In genomic region chr12:32679910-32680217, GRCh38 we compare ENCODE assay signal across 8 cellular contexts. TPM values are rescaled to one million over a fixed set of nuclear protein-coding genes. Genes with fewer than 3 reads are reported as not detected.
DNase-seq lines count a peak whose midpoint lies in the region; ATAC-seq and TF ChIP-seq lines count a peak whose summit lies in the region.

No MANE protein-coding gene starts in this region.

- H2BK5ac ChIP-seq in mesenchymal stem cell (ENCODE audit: low read depth, low read length, poor library complexity, severe bottlenecking), result no peak overlapping the region

- H3K27ac ChIP-seq in heart right ventricle (peak overlapping the region; percentile 80 to 97 (median 94)), mesenchymal stem cell (ENCODE audit: low read length, poor library complexity, severe bottlenecking) (peak overlapping the region; percentile 92), aorta (ENCODE audit: low read depth in 1 of 2, low read length in 2 of 2) (peak overlapping the region; percentile 62 to 88)

- H2AFZ ChIP-seq in mesenchymal stem cell (ENCODE audit: low read depth, low read length), result peak overlapping the region; percentile 66

- peak overlapping the region; percentile 34 to 89 for H3K18ac ChIP-seq in mesenchymal stem cell (ENCODE audit: low read depth in 1 of 2, low read length in 2 of 2)

- no peaks in the 10 kb centered on the region for H3K9me3 ChIP-seq in heart right ventricle
- H3K9me3 ChIP-seq in mesenchymal stem cell (ENCODE audit: control insufficient read depth, low read length), result no peaks in the 10 kb centered on the region
- no peaks in the 10 kb centered on the region for H3K9me3 ChIP-seq in aorta (ENCODE audit: control insufficient read depth, low read length)

- H3K4me1 ChIP-seq in heart right ventricle (peaks cover 0 to 24% (median 12%) of the 10 kb centered on the region in 9 donors), mesenchymal stem cell (ENCODE audit: control insufficient read depth, insufficient read depth, low read depth, low read length) (peaks cover 5% of the 10 kb centered on the region), aorta (ENCODE audit: control insufficient read depth in 1 of 2, insufficient read depth in 2 of 2, low read length in 2 of 2) (no peaks in the 10 kb centered on the region)

- TF ChIP-seq CTCF in heart right ventricle (IDR thresholded peaks at IDR 0.05) (no peak), astrocyte of the spinal cord (IDR thresholded peaks at IDR 0.05; ENCODE audit: low read depth, low read length) (no peak)

- peaks cover 2% of the 10 kb centered on the region for H3K79me1 ChIP-seq in mesenchymal stem cell (replicated peaks; ENCODE audit: low read length, poor library complexity, severe bottlenecking)

- H3K27me3 ChIP-seq in heart right ventricle (no peaks in the 10 kb centered on the region), mesenchymal stem cell (ENCODE audit: control insufficient read depth in 1 of 2, insufficient read depth in 1 of 2, low read length in 2 of 2) (no peaks in the 10 kb centered on the region), aorta (ENCODE audit: control insufficient read depth in 1 of 2, insufficient read depth in 2 of 2, low read length in 1 of 2) (no peaks in the 10 kb centered on the region)

- no peak overlapping the region for H2BK120ac ChIP-seq in mesenchymal stem cell (ENCODE audit: low read depth, low read length)

- no peak overlapping the region for H3K23ac ChIP-seq in mesenchymal stem cell (ENCODE audit: low read length in 2 of 2)

- H2BK12ac ChIP-seq in mesenchymal stem cell (ENCODE audit: low read length in 2 of 2), result no peak overlapping the region

- ATAC-seq in heart right ventricle (peak in 1 of 8 donors; percentile 11), left ventricle myocardium superior (no peak), aorta (ENCODE audit: low FRiP score) (no peak), HG03280 (IDR thresholded peaks at IDR 0.05; ENCODE audit: unreplicated experiment) (no peak)

- H3K4ac ChIP-seq in mesenchymal stem cell (ENCODE audit: low read depth in 1 of 2, low read length in 2 of 2), result peak overlapping the region in 1 of 2 experiments; percentile 71

- H3K36me3 ChIP-seq in heart right ventricle (peaks cover 0 to 22% (median 0%) of the 10 kb centered on the region in 9 donors), mesenchymal stem cell (ENCODE audit: control insufficient read depth in 1 of 2, insufficient read depth in 2 of 2, low read depth in 1 of 2, low read length in 2 of 2) (peaks cover 0 to 6% of the 10 kb centered on the region in 2 experiments), aorta (ENCODE audit: control insufficient read depth in 1 of 2, insufficient read depth in 2 of 2, low read length in 1 of 2) (no peaks in the 10 kb centered on the region)

- no peak overlapping the region for H2AK5ac ChIP-seq in mesenchymal stem cell (ENCODE audit: low read length, severe bottlenecking)

- H3K14ac ChIP-seq in mesenchymal stem cell (ENCODE audit: low read length in 2 of 2), result peak overlapping the region in 1 of 2 experiments; percentile 67

- intact Hi-C loops in heart right ventricle (cut with DNase I), result loop anchor here in 5 of 10 donors (1.0 to 10.0 kb wide), 3 partner anchors 75 to 1025 kb away; partner anchors contain the start of genes ETFBKMT (in 4 of the 5) and YARS2 (in 1 of the 5)
- intact Hi-C loops in left ventricle myocardium superior (cut with micrococcal nuclease), result no loop called here
- intact Hi-C loops in aorta (cut with DNase I), result loop anchor here (2.0 to 10.0 kb wide), 3 partner anchors 145 to 1021 kb away; partner anchors contain the start of gene ETFBKMT (in 1 of the 2)

- in situ Hi-C loops in astrocyte of the spinal cord (cut with HindIII; ENCODE audit: low sequenced_read_pairs), result no loop called here

- DNase-seq in heart right ventricle (no peak), left ventricle myocardium superior (no peak), astrocyte of the spinal cord (ENCODE audit: low read depth, low spot score) (no peak), mesenchymal stem cell (no peak), aorta (no peak), A172 (ENCODE audit: low spot score) (no peak)
- no peak for DNase-seq in stimulated activated CD4-positive, alpha-beta T cell treated with anti-CD3 and anti-CD28 coated beads, Interleukin-2, amount 100 ng/mL, for 48 hours

- peak overlapping the region; percentile 80 for H4K8ac ChIP-seq in mesenchymal stem cell (ENCODE audit: low read length)

- H2BK15ac ChIP-seq in mesenchymal stem cell (ENCODE audit: low read depth, poor library complexity, severe bottlenecking), result no peak overlapping the region

- peak overlapping the region; percentile 66 for H3K4me2 ChIP-seq in mesenchymal stem cell (ENCODE audit: low read length, poor library complexity, severe bottlenecking)

- H3K4me3 ChIP-seq in heart right ventricle (peak overlapping the region; percentile 47 to 100 (median 90)), astrocyte of the spinal cord (ENCODE audit: low read depth, low read length) (peak overlapping the region; percentile 82), mesenchymal stem cell (ENCODE audit: insufficient read depth in 1 of 2, low read depth in 1 of 2, low read length in 2 of 2) (peak overlapping the region; percentile 83 to 88), aorta (ENCODE audit: low read length in 2 of 2) (peak overlapping the region; percentile 65 to 80)

- H4K91ac ChIP-seq in mesenchymal stem cell (ENCODE audit: low read length), result peak overlapping the region; percentile 19

- 0% methylated on average over 14 of the region's 14 CpGs for WGBS in heart right ventricle, 2 donors
- under 1% methylated on average over 14 of the region's 14 CpGs for WGBS in mesenchymal stem cell
- 0 to 1% methylated on average over 14 of the region's 14 CpGs for WGBS in aorta, 2 donors

- peak overlapping the region; percentile 96 for H3K9ac ChIP-seq in mesenchymal stem cell (ENCODE audit: low read length)

RNA-seq across cellular contexts. Expression of gene DNM1L, which starts 0.8 kb away (rescaled TPM):
- 10 to 100 TPM; 52.6 to 81.5 (median 59.0) TPM for total RNA-seq in heart right ventricle
- 10 to 100 TPM; 32.3 to 43.5 TPM for polyA plus RNA-seq in heart right ventricle
- 53.7 TPM for total RNA-seq in left ventricle myocardium superior
- 37.4 TPM for polyA plus RNA-seq in mesenchymal stem cell (2013, experiment 1 of 2)
- polyA plus RNA-seq in mesenchymal stem cell (2013, experiment 2 of 2), result 37.7 TPM
- total RNA-seq in aorta, result 10 to 100 TPM; 68.8 to 92.5 TPM
- 10 to 100 TPM; 20.4 to 36.8 TPM for polyA plus RNA-seq in aorta
- 66.1 and 75.1 TPM in 2 replicates for total RNA-seq in A172 (2014; rRNA removed; shearing (Covaris generic))
